In genomic region chr4:304987-305680, GRCh38 we compare ENCODE assay signal across 8 cellular contexts. TPM values are rescaled to one million over a fixed set of nuclear protein-coding genes. Genes with fewer than 3 reads are reported as not detected.
DNase-seq lines count a peak whose midpoint lies in the region; ATAC-seq and TF ChIP-seq lines count a peak whose summit lies in the region.

Gene ZNF732, minus strand, starts transcription at chr4:305474. Its CDS starts 164 bp downstream, at chr4:305310.

- intact Hi-C loops in body of pancreas (cut with DNase I) (no loop called here), sigmoid colon (cut with DNase I) (no loop called here)

- TF ChIP-seq CTCF in body of pancreas (IDR thresholded peaks at IDR 0.05) (no peak), sigmoid colon (IDR thresholded peaks at IDR 0.05) (no peak)

- H3F3A ChIP-seq in GM23248 (ENCODE audit: insufficient read depth), result no peaks in the 10 kb centered on the region

- 3 to 5% methylated on average over 53 of the region's 53 CpGs for WGBS in GM23248 (ENCODE audit: low coverage in 1 of 2, low lambda C conversion rate in 2 of 2, missing lambda C conversion rate in 2 of 2), 2 experiments
- WGBS in body of pancreas, 2 donors, result 2 to 5% methylated on average over 34 to 52 of the region's 53 CpGs
- 15 to 36% methylated on average over 53 of the region's 53 CpGs for WGBS in sigmoid colon, 2 donors

- no peaks in the 10 kb centered on the region for H3K9me3 ChIP-seq in GM23248 (ENCODE audit: low read depth)
- H3K9me3 ChIP-seq in body of pancreas, result peaks cover 0 to 4% (median 0%) of the 10 kb centered on the region in 3 donors
- no peaks in the 10 kb centered on the region for H3K9me3 ChIP-seq in iPS-15b (ENCODE audit: control insufficient read depth, insufficient read depth, low read length)
- peaks cover 0 to 15% (median under 1%) of the 10 kb centered on the region in 4 donors for H3K9me3 ChIP-seq in sigmoid colon

- ATAC-seq in body of pancreas, result peak; percentile 91
- no peak for ATAC-seq in GM21381 (IDR thresholded peaks at IDR 0.05; ENCODE audit: unreplicated experiment)
- no peak for ATAC-seq in GM21360 (IDR thresholded peaks at IDR 0.05; ENCODE audit: unreplicated experiment)

- in situ Hi-C loops in GM23248 (cut with MboI), result no loop called here

- no peaks in the 10 kb centered on the region for H3K79me2 ChIP-seq in GM23248 (ENCODE audit: insufficient read depth)

- H3K4me2 ChIP-seq in GM23248 (ENCODE audit: unreplicated experiment), result peak within 1 kb of the TSS; percentile 41

- no peaks in the 10 kb centered on the region for H4K20me1 ChIP-seq in GM23248 (ENCODE audit: insufficient read depth)

- no peaks in the 10 kb centered on the region for H3K9me2 ChIP-seq in GM23248 (ENCODE audit: insufficient read depth)

- H3K36me3 ChIP-seq in GM23248 (ENCODE audit: low read depth) (no peaks in the 10 kb centered on the region), body of pancreas (replicated peaks in 1 of 2; ENCODE audit: insufficient read depth in 1 of 2, low read depth in 2 of 2) (no peaks in the 10 kb centered on the region), iPS-15b (ENCODE audit: control insufficient read depth, insufficient read depth, low read length) (peaks cover 2% of the 10 kb centered on the region), sigmoid colon (no peaks in the 10 kb centered on the region)

- no peaks in the 10 kb centered on the region for H3K27me3 ChIP-seq in GM23248 (replicated peaks; ENCODE audit: insufficient read depth)
- H3K27me3 ChIP-seq in body of pancreas, result no peaks in the 10 kb centered on the region
- no peaks in the 10 kb centered on the region for H3K27me3 ChIP-seq in iPS-15b (ENCODE audit: control insufficient read depth, insufficient read depth, low read length)
- H3K27me3 ChIP-seq in sigmoid colon, result peaks cover 8 to 23% (median 20%) of the 10 kb centered on the region in 3 donors

- TF ChIP-seq POLR2A in body of pancreas (IDR thresholded peaks at IDR 0.05), result no peak
- no peak for TF ChIP-seq POLR2A in sigmoid colon (IDR thresholded peaks at IDR 0.05)

- H3K4me1 ChIP-seq in GM23248 (ENCODE audit: insufficient read depth) (no peaks in the 10 kb centered on the region), body of pancreas (peaks cover 9% of the 10 kb centered on the region), iPS-15b (ENCODE audit: control insufficient read depth, insufficient read depth, low read length) (no peaks in the 10 kb centered on the region), sigmoid colon (peaks cover 0 to 11% (median 4%) of the 10 kb centered on the region in 4 donors)

- H3K9ac ChIP-seq in GM23248 (peak within 1 kb of the TSS; percentile 61), iPS-15b (ENCODE audit: low read depth, low read length) (peak within 1 kb of the TSS; percentile 88)

- H2AFZ ChIP-seq in GM23248, result peak within 1 kb of the TSS; percentile 82

- H3K27ac ChIP-seq in GM23248 (no peak within 1 kb of the TSS), body of pancreas (no peak within 1 kb of the TSS), sigmoid colon (peak within 1 kb of the TSS in 1 of 4 donors; percentile 36)

- no peak for TF ChIP-seq EP300 in sigmoid colon (IDR thresholded peaks at IDR 0.05)

- H3K4me3 ChIP-seq in GM23248 (peak within 1 kb of the TSS; percentile 75), body of pancreas (no peak within 1 kb of the TSS), iPS-15b (ENCODE audit: low read depth, low read length) (peak within 1 kb of the TSS; percentile 89), sigmoid colon (peak within 1 kb of the TSS in 3 of 4 donors; percentile 28 to 50 (median 44))

- DNase-seq in GM23248 (peak; percentile 84), body of pancreas (peak; percentile 37 to 70 (median 50)), sigmoid colon (no peak), NCI-H128 (lab: John Stamatoyannopoulos, UW; ENCODE audit: unreplicated experiment) (no peak), mesenteric fat pad (ENCODE audit: low spot score) (no peak)

RNA-seq across cellular contexts. Expression of gene ZNF732, which starts in this region (rescaled TPM):
- total RNA-seq in GM23248 (2014; rRNA removed; shearing (Covaris generic)), result 0.11 and 0.51 TPM in 2 replicates
- polyA plus RNA-seq in GM23248 (2016; fragmentation: Nextera tagmentation; extraction: Ambion mirVana), result 0.11 TPM in 1 of 2 replicates, not detected in the other
- not detected for total RNA-seq in body of pancreas
- under 1 TPM in 1 of 4 donors, not detected in 3; 0.36 TPM for total RNA-seq in sigmoid colon
- polyA plus RNA-seq in sigmoid colon, result under 1 TPM in 1 of 3 donors, not detected in 2; 0.12 TPM
- total RNA-seq in mesenteric fat pad, result 0.16 TPM

Comparison
In these comparisons a context has a peak if more than half of its experiments do, and no peak if none do; other contexts are left out.
1. Peak in DNase-seq, H3K4me3 ChIP-seq, H3K9ac ChIP-seq and H3K4me2 ChIP-seq in GM23248; RNA of the gene not detected or under 1 TPM.
2. Peak in DNase-seq and ATAC-seq in body of pancreas; RNA of the gene not detected or under 1 TPM.
3. H3K4me3 ChIP-seq: peak in iPS-15b (single experiment) and sigmoid colon (3 of 4); none in body of pancreas (0 of 2).